Comparison of ENCODE assay signal across 8 cellular contexts in genomic region chr21:30839304-30839703, GRCh38. TPM values are rescaled to one million over a fixed set of nuclear protein-coding genes. Genes with fewer than 3 reads are reported as not detected.
A peak's percentile ranks its signal among the peaks of the same experiment; 100 is the strongest.
DNase-seq lines count a peak whose midpoint lies in the region; ATAC-seq and TF ChIP-seq lines count a peak whose summit lies in the region.

No MANE protein-coding gene starts in this region.

- H3K4me1 ChIP-seq in upper lobe of right lung (no peaks in the 10 kb centered on the region), right atrium auricular region (no peaks in the 10 kb centered on the region)

- DNase-seq in COLO668 (lab: John Stamatoyannopoulos, UW; ENCODE audit: unreplicated experiment) (peak; percentile 40), HT-29 (ENCODE audit: low spot score) (peak; percentile 36), UCSD-AML1 (lab: John Stamatoyannopoulos, UW; ENCODE audit: unreplicated experiment) (peak; percentile 13), globus pallidus (ENCODE audit: low spot score) (peak; percentile 11), upper lobe of right lung (no peak), right atrium auricular region (ENCODE audit: low spot score) (no peak)
- no peak for DNase-seq in activated CD4-positive, CD25-positive, alpha-beta regulatory T cell (lab: John Stamatoyannopoulos, UW)

- H3K4me3 ChIP-seq in upper lobe of right lung (no peak overlapping the region), right atrium auricular region (no peak overlapping the region)

- H3K36me3 ChIP-seq in upper lobe of right lung (no peaks in the 10 kb centered on the region), right atrium auricular region (no peaks in the 10 kb centered on the region)

- TF ChIP-seq CTCF in upper lobe of right lung (IDR thresholded peaks at IDR 0.05) (peak; percentile 18), right atrium auricular region (IDR thresholded peaks at IDR 0.05) (peak in 1 of 2 donors; percentile 11)

- ATAC-seq in upper lobe of right lung (peak; percentile 45), GM19395 (IDR thresholded peaks at IDR 0.05; ENCODE audit: unreplicated experiment) (no peak)

- intact Hi-C loops in upper lobe of right lung (cut with DNase I), result no loop called here

- H3K27ac ChIP-seq in upper lobe of right lung (no peak overlapping the region), right atrium auricular region (no peak overlapping the region)

- H3K27me3 ChIP-seq in upper lobe of right lung, result no peaks in the 10 kb centered on the region
- H3K27me3 ChIP-seq in right atrium auricular region, result no peaks in the 10 kb centered on the region

- H3K9me3 ChIP-seq in upper lobe of right lung (no peaks in the 10 kb centered on the region), right atrium auricular region (no peaks in the 10 kb centered on the region)

RNA-seq across cellular contexts. Expression of gene KRTAP7-1, which starts 9.7 kb away (rescaled TPM):
- total RNA-seq in HT-29 (2014; rRNA removed; shearing (Covaris generic)), result not detected in 2 replicates
- total RNA-seq in upper lobe of right lung, result not detected
- not detected for total RNA-seq in right atrium auricular region

RNA-seq across cellular contexts. Expression of gene KRTAP8-1, which starts 26.2 kb away (rescaled TPM):
- not detected in 2 replicates for total RNA-seq in HT-29 (2014; rRNA removed; shearing (Covaris generic))
- total RNA-seq in upper lobe of right lung, result not detected
- not detected for total RNA-seq in right atrium auricular region

RNA-seq across cellular contexts. Expression of gene KRTAP11-1, which starts 42.1 kb away (rescaled TPM):
- not detected in 2 replicates for total RNA-seq in HT-29 (2014; rRNA removed; shearing (Covaris generic))
- total RNA-seq in upper lobe of right lung, result not detected
- not detected for total RNA-seq in right atrium auricular region

Comparison
In these comparisons a context has a peak if more than half of its experiments do, and no peak if none do; other contexts are left out.
1. DNase-seq: peak in COLO668 (single experiment), HT-29 (single experiment), UCSD-AML1 (single experiment) and globus pallidus (single experiment); none in upper lobe of right lung (single experiment), right atrium auricular region (single experiment) and activated CD4-positive, CD25-positive, alpha-beta regulatory T cell (0 of 4).